19 cellular contexts compared by ENCODE assay signal in genomic region chr6:32794510-32794909, GRCh38. TPM values are rescaled to one million over a fixed set of nuclear protein-coding genes. Genes with fewer than 3 reads are reported as not detected.
A peak's percentile ranks its signal among the peaks of the same experiment; 100 is the strongest.
DNase-seq lines count a peak whose midpoint lies in the region; ATAC-seq and TF ChIP-seq lines count a peak whose summit lies in the region.
"Had no signal": no experiment of that assay in that cellular context is flagged by ENCODE, and none has a peak within 500 bp of the region (broad histone marks: within the 10 kb centered on the region; RNA-seq: fewer than 3 reads in every experiment).

No MANE protein-coding gene starts in this region.

- H3K9me3 Mint-ChIP-seq in CD14-positive monocyte (peaks cover 7 to 9% (median 9%) of the 10 kb centered on the region in 7 donors), naive B cell (peaks cover 7 to 20% (median 15%) of the 10 kb centered on the region in 7 donors)

- no peaks in the 10 kb centered on the region for H3K4me1 ChIP-seq in PC-3 (ENCODE audit: insufficient read depth, low read length)
- H3K4me1 ChIP-seq: foreskin keratinocyte had no signal

- no peak for TF ChIP-seq CTCF in CD14-positive monocyte (IDR thresholded peaks at IDR 0.05)
- no peak for TF ChIP-seq CTCF in PC-3 (conservative IDR thresholded peaks at IDR 0.05; ENCODE audit: low read depth, low read length)

- ATAC-seq in naive B cell (ENCODE audit: low read depth in 2 of 2): peak; percentile 25 to 26
- ATAC-seq in HG02840 (IDR thresholded peaks at IDR 0.05; ENCODE audit: low FRiP score, unreplicated experiment): no peak
- ATAC-seq in PC-3: no peak
- ATAC-seq: activated CD4-positive, CD25-positive, alpha-beta regulatory T cell treated with anti-CD3 and anti-CD28 coated beads, Interleukin-2, amount 50 U/mL, for 24 hours; foreskin keratinocyte; Panc1 had no signal

- CTCF ChIA-PET in PC-3 (lab: Charles Lee): no interaction called here

- no peaks in the 10 kb centered on the region for H3K9me3 ChIP-seq in PC-3 (ENCODE audit: low read length)
- H3K9me3 ChIP-seq: HAP-1 had no signal

- no peak overlapping the region for H3K9ac ChIP-seq in PC-3 (ENCODE audit: low read length)

- H3K9me2 ChIP-seq in PC-3 (replicated peaks; ENCODE audit: low read length): no peaks in the 10 kb centered on the region

- intact Hi-C loops in CD14-positive monocyte (cut with micrococcal nuclease): loop anchor here in 1 of 2 donors (10.0 kb wide), 2 partner anchors 90 to 550 kb away; no protein-coding TSS in a partner anchor
- intact Hi-C loops in PC-3 (cut with micrococcal nuclease): no loop called here

- no peak overlapping the region for H2AFZ ChIP-seq in PC-3 (ENCODE audit: low read length)

- H3K36me3 Mint-ChIP-seq in CD14-positive monocyte: peaks cover 2 to 3% of the 10 kb centered on the region in 2 donors
- peaks cover 0 to 19% of the 10 kb centered on the region in 2 donors for H3K36me3 Mint-ChIP-seq in naive B cell

- H3K4me3 ChIP-seq in PC-3 (ENCODE audit: low read length): no peak overlapping the region
- H3K4me3 ChIP-seq: HAP-1 had no signal

- no TSS peak for BruUV-seq in PC-3 (replicated peaks; lab: Mats Ljungman, UMichigan)

- no peaks in the 10 kb centered on the region for H3K36me3 ChIP-seq in PC-3 (ENCODE audit: low read depth, low read length)
- H3K36me3 ChIP-seq: HAP-1 had no signal

- H3K27ac Mint-ChIP-seq in CD14-positive monocyte (peak overlapping the region; percentile 88 to 98 (median 94)), naive B cell (peak overlapping the region in 5 of 6 donors; percentile 41 to 83 (median 66))
- H3K27ac Mint-ChIP-seq: nephron had no signal

- POLR2A ChIA-PET in PC-3 (lab: Charles Lee; ENCODE audit: unreplicated experiment): no interaction called here

- peaks cover 0 to 1% (median 0%) of the 10 kb centered on the region in 3 donors for H3K27me3 Mint-ChIP-seq in CD14-positive monocyte (ENCODE audit: low read depth in 3 of 3)
- no peaks in the 10 kb centered on the region for H3K27me3 Mint-ChIP-seq in naive B cell

- H3K4me1 Mint-ChIP-seq in CD14-positive monocyte (peaks cover 43% of the 10 kb centered on the region), naive B cell (peaks cover 34 to 45% (median 39%) of the 10 kb centered on the region in 3 donors)
- H3K4me1 Mint-ChIP-seq: nephron had no signal

- H3K4me2 ChIP-seq in PC-3 (ENCODE audit: low read length): no peak overlapping the region

- no peaks in the 10 kb centered on the region for H4K20me1 ChIP-seq in PC-3 (ENCODE audit: low read length)

- no peaks in the 10 kb centered on the region for H3K79me2 ChIP-seq in PC-3 (ENCODE audit: low read length)

- peaks cover 81% of the 10 kb centered on the region for H3K27me3 ChIP-seq in PC-3 (ENCODE audit: low read length)

- DNase-seq in CD14-positive monocyte (ENCODE audit: low spot score) (no peak), KG1 (lab: John Stamatoyannopoulos, UW) (peak; percentile 53), SKM-1 (lab: John Stamatoyannopoulos, UW; ENCODE audit: unreplicated experiment) (peak; percentile 91), naive B cell (peak; percentile 24), NCI-H2081 treated with DMSO at 0.1 percent for 48 hours (lab: John Stamatoyannopoulos, UW) (no peak), PC-3 (no peak)
- DNase-seq: activated naive CD4-positive, alpha-beta T cell; foreskin keratinocyte; NCI-H1694 treated with DMSO at 0.1 percent for 48 hours; NCI-H446 treated with DMSO at 0.1 percent for 48 hours had no signal

- H3F3A ChIP-seq in PC-3 (ENCODE audit: low read length, unreplicated experiment): no peaks in the 10 kb centered on the region

- H3K4me3 Mint-ChIP-seq in CD14-positive monocyte (peak overlapping the region in 1 of 2 donors; percentile 81), naive B cell (peak overlapping the region in 5 of 8 donors; percentile 1 to 34 (median 10))
- H3K4me3 Mint-ChIP-seq: nephron had no signal

- no peak overlapping the region for H3K27ac ChIP-seq in PC-3 (ENCODE audit: low read length)
- H3K27ac ChIP-seq: foreskin keratinocyte had no signal

RNA-seq across cellular contexts. Expression of gene HLA-DOB, which starts 22.3 kb away (rescaled TPM):
- polyA plus RNA-seq in CD14-positive monocyte (under 1 TPM; 0.25 to 0.64 TPM), naive B cell (ENCODE audit: low read depth in 6 of 6) (1,000 to 10,000 TPM in 1 of 6 donors, 100 to 1,000 TPM in 5; 669 to 1,199 (median 837) TPM)
- total RNA-seq in PC-3 (2014; rRNA removed): 0.29 and 0.63 TPM in 2 replicates
- total RNA-seq: LHCN-M2 had no signal

RNA-seq across cellular contexts. Expression of gene HLA-DQB2, which starts 31.2 kb away (rescaled TPM):
- polyA plus RNA-seq in CD14-positive monocyte (1 to 10 TPM in 1 of 2 donors, not detected in 1; 4.4 TPM), naive B cell (ENCODE audit: low read depth in 6 of 6) (100 to 1,000 TPM in 2 of 6 donors, 10 to 100 TPM in 2, not detected in 2; 59.3 to 118 (median 92.8) TPM)
- total RNA-seq in PC-3 (2014; rRNA removed): not detected in 2 replicates
- total RNA-seq: astrocyte, foreskin keratinocyte, LHCN-M2, liver had no signal
- polyA plus RNA-seq: BJ, foreskin keratinocyte had no signal

RNA-seq across cellular contexts. Expression of gene TAP2, which starts 44.0 kb away (rescaled TPM):
- polyA plus RNA-seq in CD14-positive monocyte (10 to 100 TPM; 12.6 to 25.9 TPM), naive B cell (ENCODE audit: low read depth in 6 of 6) (10 to 100 TPM; 18.2 to 33.0 (median 25.4) TPM)
- total RNA-seq in PC-3 (2014; rRNA removed): 90.5 and 93.0 TPM in 2 replicates

RNA-seq across cellular contexts. Expression of gene PSMB8, which starts 49.3 kb away (rescaled TPM):
- polyA plus RNA-seq in CD14-positive monocyte (100 to 1,000 TPM; 487 to 534 TPM), naive B cell (ENCODE audit: low read depth in 6 of 6) (100 to 1,000 TPM; 297 to 462 (median 380) TPM)
- 21.2 and 31.6 TPM in 2 replicates for total RNA-seq in PC-3 (2014; rRNA removed)

RNA-seq across cellular contexts. Expression of gene HLA-DQA2, which starts 53.3 kb away (rescaled TPM):
- 10 to 100 TPM in 1 of 2 donors, under 1 TPM in 1; 0.24 to 15.5 TPM for polyA plus RNA-seq in CD14-positive monocyte
- polyA plus RNA-seq in naive B cell (ENCODE audit: low read depth in 6 of 6): 100 to 1,000 TPM in 3 of 6 donors, 10 to 100 TPM in 2, under 1 TPM in 1; 0.82 to 164 (median 101) TPM
- not detected in 2 replicates for total RNA-seq in PC-3 (2014; rRNA removed)
- total RNA-seq: astrocyte, foreskin keratinocyte, LHCN-M2 had no signal
- polyA plus RNA-seq: BJ, foreskin keratinocyte had no signal

Comparison
In these comparisons a context has a peak if more than half of its experiments do, and no peak if none do; other contexts are left out.
1. DNase-seq: peak in KG1 (single experiment), SKM-1 (single experiment) and naive B cell (single experiment); none in CD14-positive monocyte (single experiment), NCI-H2081 treated with DMSO at 0.1 percent for 48 hours (single experiment) and PC-3 (single experiment).
2. ATAC-seq: peak in naive B cell (2 of 2); none in HG02840 (single experiment) and PC-3 (single experiment).
3. RNA of gene HLA-DOB, which starts 22.3 kb away (polyA plus RNA-seq): 669 to 1,199 TPM in naive B cell; 0.25 to 0.64 TPM in CD14-positive monocyte; every median in the first group is over 100 times any median in the second.